Comparison of ENCODE assay signal across 14 cellular contexts in genomic region chr12:110693731-110694130, GRCh38. TPM values are rescaled to one million over a fixed set of nuclear protein-coding genes. Genes with fewer than 3 reads are reported as not detected.
DNase-seq lines count a peak whose midpoint lies in the region; ATAC-seq and TF ChIP-seq lines count a peak whose summit lies in the region.
"Had no signal": no experiment of that assay in that cellular context is flagged by ENCODE, and none has a peak within 500 bp of the region (broad histone marks: within the 10 kb centered on the region; RNA-seq: fewer than 3 reads in every experiment).

No MANE protein-coding gene starts in this region.

- H3K27ac Mint-ChIP-seq in stimulated activated memory B cell treated with anti-CD40 and anti-IgM and Interleukin-4, amounts not matched to agents 10 μg/mL and 1 μg/mL and 100 μg/mL, for 72 hours = peak overlapping the region; percentile 53
- no peak overlapping the region for H3K27ac Mint-ChIP-seq in Caco-2 (ENCODE audit: unreplicated experiment)
- H3K27ac Mint-ChIP-seq: activated T-helper 17 cell treated with anti-CD3 and anti-CD28 coated beads, Interleukin-2, amount 50 U/mL, for 72 hours; effector memory CD8-positive, alpha-beta T cell had no signal

- 60% methylated on average over 7 of the region's 7 CpGs for WGBS in prostate gland

- intact Hi-C loops in left ventricle myocardium superior (cut with micrococcal nuclease) = no loop called here
- intact Hi-C loops in Caco-2 (cut with micrococcal nuclease; ENCODE audit: unreplicated experiment) = no loop called here
- intact Hi-C loops in prostate gland (cut with DNase I) = loop anchor here (10.0 kb wide), 2 partner anchors 191 to 229 kb away; partner anchors contain the start of genes FAM216A and GPN3

- no peak overlapping the region for H3K27ac ChIP-seq in prostate gland
- H3K27ac ChIP-seq: parathyroid adenoma had no signal

- in situ Hi-C loops in KBM-7 (cut with MboI; ENCODE audit: low pct_unique_long_range_greater_than_20kb, low sequenced_read_pairs) = no loop called here

- no peak overlapping the region for H3K4me3 Mint-ChIP-seq in stimulated activated memory B cell treated with anti-CD40 and anti-IgM and Interleukin-4, amounts not matched to agents 10 μg/mL and 1 μg/mL and 100 μg/mL, for 72 hours
- no peak overlapping the region for H3K4me3 Mint-ChIP-seq in Caco-2 (ENCODE audit: unreplicated experiment)
- H3K4me3 Mint-ChIP-seq: activated T-helper 17 cell treated with anti-CD3 and anti-CD28 coated beads, Interleukin-2, amount 50 U/mL, for 72 hours; effector memory CD8-positive, alpha-beta T cell had no signal

- peaks cover 3% of the 10 kb centered on the region for H3K9me3 Mint-ChIP-seq in stimulated activated memory B cell treated with anti-CD40 and anti-IgM and Interleukin-4, amounts not matched to agents 10 μg/mL and 1 μg/mL and 100 μg/mL, for 72 hours
- H3K9me3 Mint-ChIP-seq in Caco-2 (ENCODE audit: unreplicated experiment) = no peaks in the 10 kb centered on the region
- H3K9me3 Mint-ChIP-seq: activated T-helper 17 cell treated with anti-CD3 and anti-CD28 coated beads, Interleukin-2, amount 50 U/mL, for 72 hours; effector memory CD8-positive, alpha-beta T cell had no signal

- H3K4me1 ChIP-seq in Caco-2 (no peaks in the 10 kb centered on the region), prostate gland (replicated peaks) (no peaks in the 10 kb centered on the region)
- H3K4me1 ChIP-seq: parathyroid adenoma had no signal

- no peak for TF ChIP-seq POLR2A in prostate gland (IDR thresholded peaks at IDR 0.05)

- BruUV-seq in Caco-2 (replicated peaks; lab: Mats Ljungman, UMichigan) = no TSS peak

- H3K9me3 ChIP-seq in Caco-2 = no peaks in the 10 kb centered on the region
- no peaks in the 10 kb centered on the region for H3K9me3 ChIP-seq in prostate gland
- H3K9me3 ChIP-seq: body of pancreas had no signal

- POLR2A ChIA-PET in Caco-2 (lab: Charles Lee) = no interaction called here

- H3K27me3 ChIP-seq in Caco-2 (replicated peaks; ENCODE audit: control insufficient read depth, insufficient read depth, low read length) (no peaks in the 10 kb centered on the region), prostate gland (replicated peaks; ENCODE audit: insufficient read depth) (no peaks in the 10 kb centered on the region)
- H3K27me3 ChIP-seq: body of pancreas had no signal

- peaks cover 75% of the 10 kb centered on the region for H3K4me1 Mint-ChIP-seq in stimulated activated memory B cell treated with anti-CD40 and anti-IgM and Interleukin-4, amounts not matched to agents 10 μg/mL and 1 μg/mL and 100 μg/mL, for 72 hours
- H3K4me1 Mint-ChIP-seq in Caco-2 (ENCODE audit: low read depth, unreplicated experiment) = peaks cover 8% of the 10 kb centered on the region

- DNase-seq in KBM-7 (peak; percentile 76), SKM-1 (lab: John Stamatoyannopoulos, UW; ENCODE audit: unreplicated experiment) (peak; percentile 67), left ventricle myocardium superior (peak; percentile 61), Caco-2 (no peak), prostate gland (ENCODE audit: low spot score) (no peak)
- DNase-seq: effector memory CD8-positive, alpha-beta T cell; NCI-H510A treated with DMSO at 0.1 percent for 48 hours; SHP77 treated with DMSO at 0.1 percent for 48 hours had no signal

- H3K36me3 ChIP-seq in Caco-2 (ENCODE audit: control insufficient read depth, insufficient read depth, low read length) = no peaks in the 10 kb centered on the region
- no peaks in the 10 kb centered on the region for H3K36me3 ChIP-seq in prostate gland

- H3K27me3 Mint-ChIP-seq in stimulated activated memory B cell treated with anti-CD40 and anti-IgM and Interleukin-4, amounts not matched to agents 10 μg/mL and 1 μg/mL and 100 μg/mL, for 72 hours = no peaks in the 10 kb centered on the region
- no peaks in the 10 kb centered on the region for H3K27me3 Mint-ChIP-seq in Caco-2 (ENCODE audit: insufficient read depth, unreplicated experiment)
- H3K27me3 Mint-ChIP-seq: activated T-helper 17 cell treated with anti-CD3 and anti-CD28 coated beads, Interleukin-2, amount 50 U/mL, for 72 hours; effector memory CD8-positive, alpha-beta T cell had no signal

- ATAC-seq in left ventricle myocardium superior (no peak), GM18909 (IDR thresholded peaks at IDR 0.05; ENCODE audit: poor library complexity, unreplicated experiment) (no peak), GM21423 (IDR thresholded peaks at IDR 0.05; ENCODE audit: unreplicated experiment) (no peak)
- no peak for ATAC-seq in stimulated activated memory B cell treated with anti-CD40 and anti-IgM and Interleukin-4, amounts not matched to agents 10 μg/mL and 1 μg/mL and 100 μg/mL, for 72 hours
- ATAC-seq: activated T-helper 17 cell treated with anti-CD3 and anti-CD28 coated beads, Interleukin-2, amount 50 U/mL, for 72 hours; body of pancreas; effector memory CD8-positive, alpha-beta T cell had no signal

- TF ChIP-seq CTCF in Caco-2 (IDR thresholded peaks at IDR 0.05; ENCODE audit: insufficient read depth in 1 of 2, low read depth in 1 of 2, low read length in 1 of 2, severe bottlenecking in 1 of 2, unreplicated experiment in 1 of 2) (no peak), prostate gland (IDR thresholded peaks at IDR 0.05) (no peak)

- no peak overlapping the region for H3K4me3 ChIP-seq in Caco-2 (ENCODE audit: low read depth, low read length)
- H3K4me3 ChIP-seq in prostate gland = no peak overlapping the region
- H3K4me3 ChIP-seq: body of pancreas had no signal

- no peaks in the 10 kb centered on the region for H3K36me3 Mint-ChIP-seq in stimulated activated memory B cell treated with anti-CD40 and anti-IgM and Interleukin-4, amounts not matched to agents 10 μg/mL and 1 μg/mL and 100 μg/mL, for 72 hours
- H3K36me3 Mint-ChIP-seq in Caco-2 (ENCODE audit: insufficient read depth, unreplicated experiment) = no peaks in the 10 kb centered on the region

- CTCF ChIA-PET in Caco-2 (lab: Charles Lee) = interaction anchor here (0.7 kb wide), 1 partner anchor 194 kb away, joined by 3 read pairs; no protein-coding TSS in a partner anchor

RNA-seq across cellular contexts. Expression of gene HVCN1, which starts 4.8 kb away (rescaled TPM):
- total RNA-seq in left ventricle myocardium superior (10.4 TPM), Caco-2 (2022) (0.23 TPM in 1 of 2 replicates, not detected in the other), prostate gland (10 to 100 TPM in 1 of 2 donors, 1 to 10 TPM in 1; 5.4 to 11.2 TPM)

RNA-seq across cellular contexts. Expression of gene PPP1CC, which starts 49.0 kb away (rescaled TPM):
- total RNA-seq in left ventricle myocardium superior (193 TPM), Caco-2 (2022) (202 and 213 TPM in 2 replicates), prostate gland (100 to 1,000 TPM in 1 of 2 donors, 10 to 100 TPM in 1; 92.9 to 103 TPM)

Comparison
In these comparisons a context has a peak if more than half of its experiments do, and no peak if none do; other contexts are left out.
1. DNase-seq: peak in KBM-7 (single experiment), SKM-1 (single experiment) and left ventricle myocardium superior (single experiment); none in Caco-2 (0 of 2) and prostate gland (single experiment).